ENCODE assay signal across 14 cellular contexts in genomic region chr13:75800545-75800944, GRCh38.
A peak's percentile ranks its signal among the peaks of the same experiment; 100 is the strongest.
DNase-seq lines count a peak whose midpoint lies in the region; ATAC-seq and TF ChIP-seq lines count a peak whose summit lies in the region.
"Had no signal": no experiment of that assay in that cellular context is flagged by ENCODE, and none has a peak within 500 bp of the region (broad histone marks: within the 10 kb centered on the region; RNA-seq: fewer than 3 reads in every experiment).

No MANE protein-coding gene starts in this region.

- H3K79me2 ChIP-seq in OCI-LY3 (ENCODE audit: low read length) = no peaks in the 10 kb centered on the region

- 38 to 46% methylated on average over 9 of the region's 9 CpGs for WGBS in aorta, 2 donors

- H3K27me3 ChIP-seq in right atrium auricular region (no peaks in the 10 kb centered on the region), OCI-LY3 (ENCODE audit: low read depth, low read length) (no peaks in the 10 kb centered on the region), aorta (ENCODE audit: control insufficient read depth in 1 of 2, insufficient read depth in 2 of 2, low read length in 1 of 2) (no peaks in the 10 kb centered on the region), ascending aorta (no peaks in the 10 kb centered on the region)
- H3K27me3 ChIP-seq: sigmoid colon, SJSA1 had no signal

- no peak overlapping the region for H3K4me2 ChIP-seq in OCI-LY3 (ENCODE audit: low read length)

- H3K36me3 ChIP-seq in right atrium auricular region (no peaks in the 10 kb centered on the region), OCI-LY3 (replicated peaks; ENCODE audit: low read depth, low read length) (no peaks in the 10 kb centered on the region), aorta (ENCODE audit: control insufficient read depth in 1 of 2, insufficient read depth in 2 of 2, low read length in 1 of 2) (no peaks in the 10 kb centered on the region), ascending aorta (no peaks in the 10 kb centered on the region)
- H3K36me3 ChIP-seq: sigmoid colon had no signal

- peaks cover 0 to 17% of the 10 kb centered on the region in 2 donors for H3K4me1 ChIP-seq in right atrium auricular region
- no peaks in the 10 kb centered on the region for H3K4me1 ChIP-seq in OCI-LY3 (ENCODE audit: low read length)
- H3K4me1 ChIP-seq in aorta (ENCODE audit: control insufficient read depth in 1 of 2, insufficient read depth in 2 of 2, low read length in 2 of 2) = peaks cover 0 to 2% of the 10 kb centered on the region in 2 donors
- peaks cover 0 to 13% of the 10 kb centered on the region in 2 donors for H3K4me1 ChIP-seq in ascending aorta
- H3K4me1 ChIP-seq: sigmoid colon had no signal

- H3K4me3 ChIP-seq in right atrium auricular region (no peak overlapping the region), OCI-LY3 (ENCODE audit: low read length) (no peak overlapping the region), aorta (ENCODE audit: low read length in 2 of 2) (peak overlapping the region in 1 of 2 donors; percentile 54), ascending aorta (peak overlapping the region in 1 of 2 donors; percentile 44)
- H3K4me3 ChIP-seq: sigmoid colon, SJSA1 had no signal

- no peak overlapping the region for H3K9ac ChIP-seq in OCI-LY3 (ENCODE audit: low read length)

- H2AFZ ChIP-seq in OCI-LY3 (ENCODE audit: low read depth, low read length) = no peak overlapping the region

- ATAC-seq in left ventricle myocardium superior = no peak
- no peak for ATAC-seq in aorta (ENCODE audit: low FRiP score)
- ATAC-seq in esophagus mucosa = no peak

- no peaks in the 10 kb centered on the region for H4K20me1 ChIP-seq in OCI-LY3 (ENCODE audit: insufficient read depth, low read length)

- H3K27ac ChIP-seq in right atrium auricular region = peak overlapping the region; percentile 29 to 89
- H3K27ac ChIP-seq in OCI-LY3 (ENCODE audit: low read length) = no peak overlapping the region
- H3K27ac ChIP-seq in aorta (ENCODE audit: low read depth in 1 of 2, low read length in 2 of 2) = peak overlapping the region; percentile 40 to 59
- H3K27ac ChIP-seq in ascending aorta = peak overlapping the region in 1 of 2 donors; percentile 42
- H3K27ac ChIP-seq: sigmoid colon, SJSA1 had no signal

- no peaks in the 10 kb centered on the region for H3K9me3 ChIP-seq in right atrium auricular region
- H3K9me3 ChIP-seq in OCI-LY3 (ENCODE audit: insufficient read depth, low read length) = no peaks in the 10 kb centered on the region
- H3K9me3 ChIP-seq in aorta (ENCODE audit: control insufficient read depth, low read length) = no peaks in the 10 kb centered on the region
- H3K9me3 ChIP-seq in ascending aorta = no peaks in the 10 kb centered on the region
- H3K9me3 ChIP-seq: sigmoid colon, SJSA1 had no signal

- DNase-seq in right atrium auricular region (ENCODE audit: low spot score) (no peak), left ventricle myocardium superior (no peak), fibroblast of gingiva (ENCODE audit: low read depth) (peak; percentile 16), aorta (no peak), kidney tubule cell (ENCODE audit: low spot score) (no peak), ascending aorta (ENCODE audit: low spot score in 2 of 2) (no peak)
- DNase-seq: activated gamma-delta T cell; GOT3; NCI-H2171; sigmoid colon; stimulated activated CD4-positive, alpha-beta T cell treated with anti-CD3 and anti-CD28 coated beads, Interleukin-4, amount 100 ng/mL, for 24 hours had no signal

- TF ChIP-seq CTCF in right atrium auricular region (IDR thresholded peaks at IDR 0.05) (peak in 1 of 2 donors; percentile 42), OCI-LY3 (IDR thresholded peaks at IDR 0.05; ENCODE audit: low read depth, low read length) (peak; percentile 15; the same call in 1 of the 2 replicates), ascending aorta (IDR thresholded peaks at IDR 0.05) (peak in 1 of 3 experiments; percentile 35)

- intact Hi-C loops in left ventricle myocardium superior (cut with micrococcal nuclease) = loop anchor here (10.0 kb wide), 1 partner anchor 106 kb away; no protein-coding TSS in a partner anchor
- intact Hi-C loops in aorta (cut with DNase I) = loop anchor here (5.0 kb wide), 2 partner anchors 33 to 38 kb away; no protein-coding TSS in a partner anchor
- intact Hi-C loops in ascending aorta (cut with DNase I) = loop anchor here (5.0 to 10.0 kb wide), 3 partner anchors 38 to 1084 kb away; partner anchors contain the start of genes KCTD12 and UCHL3
